ENCODE assay signal across 1 cellular context in genomic region chr17:78347453-78347852, GRCh38.
TF ChIP-seq lines count a peak whose summit lies in the region.

No MANE protein-coding gene starts in this region.

TF ChIP-seq in SK-N-SH, 30 proteins besides CTCF, POLR2A, EP300 and RAD21:
- no peak for TF ChIP-seq TEAD4 (IDR thresholded peaks at IDR 0.05; ENCODE audit: borderline replicate concordance, insufficient read depth)
- TF ChIP-seq REST (IDR thresholded peaks at IDR 0.05; ENCODE audit: low read depth, low read length) = no peak
- no peak for TF ChIP-seq ELF1 (IDR thresholded peaks at IDR 0.05)
- no peak for TF ChIP-seq IRF3 (IDR thresholded peaks at IDR 0.05; ENCODE audit: low read depth, low read length)
- TF ChIP-seq MEF2A (IDR thresholded peaks at IDR 0.05; ENCODE audit: borderline replicate concordance, low read depth) = no peak
- TF ChIP-seq USF2 (IDR thresholded peaks at IDR 0.05; ENCODE audit: borderline replicate concordance, low read depth, low read length) = no peak
- TF ChIP-seq MXI1 (IDR thresholded peaks at IDR 0.05; ENCODE audit: low read depth, low read length) = no peak
- TF ChIP-seq FOSL2 (IDR thresholded peaks at IDR 0.05; ENCODE audit: borderline replicate concordance, low read depth) = no peak
- TF ChIP-seq FOXM1 (IDR thresholded peaks at IDR 0.05; ENCODE audit: low read depth) = no peak
- no peak for TF ChIP-seq RXRA (IDR thresholded peaks at IDR 0.05; ENCODE audit: borderline replicate concordance, low read depth)
- no peak for TF ChIP-seq PBX3 (IDR thresholded peaks at IDR 0.05)
- TF ChIP-seq SIN3A (IDR thresholded peaks at IDR 0.05; ENCODE audit: borderline replicate concordance, low read depth, low read length) = no peak
- TF ChIP-seq RCOR1 (IDR thresholded peaks at IDR 0.05; ENCODE audit: low read length) = no peak
- TF ChIP-seq NFIC (IDR thresholded peaks at IDR 0.05; ENCODE audit: borderline replicate concordance) = no peak
- no peak for TF ChIP-seq ZBTB33 (IDR thresholded peaks at IDR 0.05; ENCODE audit: borderline replicate concordance, low read depth)
- TF ChIP-seq CHD2 (IDR thresholded peaks at IDR 0.05; ENCODE audit: low read length, partially characterized antibody) = no peak
- TF ChIP-seq EZH2phosphoT487 (IDR thresholded peaks at IDR 0.05; ENCODE audit: borderline replicate concordance, low read depth) = no peak
- no peak for TF ChIP-seq NRF1 (IDR thresholded peaks at IDR 0.05; ENCODE audit: low read depth, low read length)
